Comparison of ENCODE assay signal across 8 cellular contexts in the genomic region with DNA sequence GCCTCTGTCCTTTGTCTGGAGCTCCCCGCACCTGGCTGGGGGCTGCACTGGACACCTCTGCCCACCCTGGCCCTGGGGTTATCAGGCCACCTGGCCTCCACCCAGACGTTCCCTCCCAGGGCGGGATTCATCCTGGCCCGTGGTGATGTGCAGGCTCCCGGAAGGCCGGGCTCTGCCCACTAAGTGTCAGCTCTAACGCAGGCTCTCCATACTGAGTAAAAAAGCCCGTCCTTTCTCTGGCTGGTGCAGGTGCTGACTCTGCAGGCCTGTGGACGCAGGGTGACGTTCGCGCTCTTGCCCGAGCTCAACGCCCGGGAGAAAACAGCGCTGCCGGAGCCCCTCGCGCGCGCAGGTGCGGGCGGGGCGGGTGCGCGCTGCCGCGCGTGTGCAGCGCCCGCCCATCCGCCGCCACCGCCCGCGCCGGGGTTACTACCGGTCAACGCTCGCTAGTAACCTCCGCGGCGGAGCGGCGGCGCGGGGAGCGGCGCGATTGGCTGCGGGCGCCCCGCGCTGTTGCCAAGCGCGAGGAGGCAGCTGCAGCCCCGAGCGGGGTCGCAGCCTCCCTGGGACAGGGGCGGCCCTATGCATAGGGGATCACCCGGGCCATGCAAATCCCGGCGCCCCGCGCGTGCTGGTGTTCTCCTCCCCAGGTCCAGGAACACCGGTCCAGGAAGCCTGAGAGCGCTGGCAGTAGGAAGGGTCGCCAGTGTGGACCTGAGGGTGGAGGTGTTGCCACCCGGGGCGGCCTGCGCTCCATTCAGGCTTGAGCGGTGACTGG. TPM values are rescaled to one million over a fixed set of nuclear protein-coding genes. Genes with fewer than 3 reads are reported as not detected.
DNase-seq lines count a peak whose midpoint lies in the region; ATAC-seq and TF ChIP-seq lines count a peak whose summit lies in the region.

No MANE protein-coding gene starts in this region.

- ATAC-seq in HG03460 (IDR thresholded peaks at IDR 0.05; ENCODE audit: unreplicated experiment) (peak; percentile 35), HG02870 (IDR thresholded peaks at IDR 0.05; ENCODE audit: unreplicated experiment) (no peak)
- peak; percentile 42 for ATAC-seq in activated T-helper 17 cell treated with anti-CD3 and anti-CD28 coated beads, Interleukin-2, amount 50 U/mL, for 72 hours (replicated peaks)

- DNase-seq in GM12865 (ENCODE audit: low read depth) = peak; percentile 87
- DNase-seq in Peyer's patch = peak; percentile 87 to 92 (median 87)
- DNase-seq in fibroblast of the aortic adventitia (ENCODE audit: low read depth) = peak; percentile 17
- DNase-seq in nephron progenitor cell = peak; percentile 90

- H3K4me1 ChIP-seq in Peyer's patch = peaks cover 15 to 63% (median 48%) of the 10 kb centered on the region in 4 donors
- peaks cover 47% of the 10 kb centered on the region for H3K4me1 ChIP-seq in stomach smooth muscle (ENCODE audit: control insufficient read depth, insufficient read depth, low read length)

- H3K4me3 ChIP-seq in GM12865 (ENCODE audit: low read depth, low read length) (peak overlapping the region; percentile 59), Peyer's patch (peak overlapping the region; percentile 39 to 61 (median 48)), fibroblast of the aortic adventitia (ENCODE audit: low read depth, low read length) (peak overlapping the region; percentile 52), stomach smooth muscle (ENCODE audit: low read length in 2 of 2) (peak overlapping the region; percentile 60 to 78)

- no peaks in the 10 kb centered on the region for H3K9me3 ChIP-seq in Peyer's patch
- no peaks in the 10 kb centered on the region for H3K9me3 ChIP-seq in stomach smooth muscle (ENCODE audit: control insufficient read depth in 2 of 2, low read length in 2 of 2)

- H3K36me3 Mint-ChIP-seq in activated T-helper 17 cell treated with anti-CD3 and anti-CD28 coated beads, Interleukin-2, amount 50 U/mL, for 72 hours (ENCODE audit: low read depth) = no peaks in the 10 kb centered on the region
- no peaks in the 10 kb centered on the region for H3K36me3 Mint-ChIP-seq in nephron progenitor cell (ENCODE audit: low read depth)

- H3K27me3 ChIP-seq in Peyer's patch (no peaks in the 10 kb centered on the region), stomach smooth muscle (ENCODE audit: control insufficient read depth in 1 of 2, insufficient read depth in 2 of 2, low read length in 2 of 2) (no peaks in the 10 kb centered on the region)

- no peak for TF ChIP-seq CTCF in GM12865 (IDR thresholded peaks at IDR 0.05; ENCODE audit: insufficient read depth, low read depth, low read length, missing control alignments)
- no peak for TF ChIP-seq CTCF in Peyer's patch (IDR thresholded peaks at IDR 0.05)
- no peak for TF ChIP-seq CTCF in fibroblast of the aortic adventitia (IDR thresholded peaks at IDR 0.05; ENCODE audit: insufficient read depth, low read length)
- no peak for TF ChIP-seq CTCF in nephron progenitor cell (IDR thresholded peaks at IDR 0.05)

- H3K36me3 ChIP-seq in Peyer's patch = no peaks in the 10 kb centered on the region
- no peaks in the 10 kb centered on the region for H3K36me3 ChIP-seq in stomach smooth muscle (ENCODE audit: control insufficient read depth in 2 of 2, insufficient read depth in 2 of 2, low read length in 2 of 2)

- no peaks in the 10 kb centered on the region for H3K27me3 Mint-ChIP-seq in activated T-helper 17 cell treated with anti-CD3 and anti-CD28 coated beads, Interleukin-2, amount 50 U/mL, for 72 hours
- H3K27me3 Mint-ChIP-seq in nephron progenitor cell (ENCODE audit: low read depth, poor library complexity) = peaks cover 18% of the 10 kb centered on the region

- peak overlapping the region; percentile 81 for H3K27ac Mint-ChIP-seq in activated T-helper 17 cell treated with anti-CD3 and anti-CD28 coated beads, Interleukin-2, amount 50 U/mL, for 72 hours
- peak overlapping the region; percentile 85 for H3K27ac Mint-ChIP-seq in nephron progenitor cell

- peaks cover 41% of the 10 kb centered on the region for H3K4me1 Mint-ChIP-seq in activated T-helper 17 cell treated with anti-CD3 and anti-CD28 coated beads, Interleukin-2, amount 50 U/mL, for 72 hours
- peaks cover 66% of the 10 kb centered on the region for H3K4me1 Mint-ChIP-seq in nephron progenitor cell

- peak overlapping the region; percentile 54 to 60 for H3K9ac ChIP-seq in stomach smooth muscle (ENCODE audit: low read length in 2 of 2)

- TF ChIP-seq POLR2A in Peyer's patch (IDR thresholded peaks at IDR 0.05) = peak in 1 of 2 donors; percentile 31

- no peaks in the 10 kb centered on the region for H3K9me3 Mint-ChIP-seq in activated T-helper 17 cell treated with anti-CD3 and anti-CD28 coated beads, Interleukin-2, amount 50 U/mL, for 72 hours
- no peaks in the 10 kb centered on the region for H3K9me3 Mint-ChIP-seq in nephron progenitor cell

- peak overlapping the region; percentile 76 for H3K4me3 Mint-ChIP-seq in activated T-helper 17 cell treated with anti-CD3 and anti-CD28 coated beads, Interleukin-2, amount 50 U/mL, for 72 hours
- peak overlapping the region; percentile 77 for H3K4me3 Mint-ChIP-seq in nephron progenitor cell

- H3K27ac ChIP-seq in Peyer's patch = peak overlapping the region; percentile 79 to 88 (median 84)
- H3K27ac ChIP-seq in stomach smooth muscle (ENCODE audit: low read length) = peak overlapping the region; percentile 79

RNA-seq across cellular contexts. Expression of a gene that starts 15.7 kb away (rescaled TPM):
- total RNA-seq in Peyer's patch (10 to 100 TPM; 33.0 to 68.5 (median 40.8) TPM), fibroblast of the aortic adventitia (ENCODE audit: low replicate concordance) (0.08 and 0.09 TPM in 2 replicates)
- 1 to 10 TPM; 3.1 to 8.2 TPM for total RNA-seq in activated T-helper 17 cell treated with anti-CD3 and anti-CD28 coated beads, Interleukin-2, amount 50 U/mL, for 72 hours

Comparison
In these comparisons a context has a peak if more than half of its experiments do, and no peak if none do; other contexts are left out.
1. DNase-seq: peak in every context shown above with its lines; median percentile 90 in nephron progenitor cell; 87 in GM12865; 87 in Peyer's patch; 17 in fibroblast of the aortic adventitia.